In the genomic region with DNA sequence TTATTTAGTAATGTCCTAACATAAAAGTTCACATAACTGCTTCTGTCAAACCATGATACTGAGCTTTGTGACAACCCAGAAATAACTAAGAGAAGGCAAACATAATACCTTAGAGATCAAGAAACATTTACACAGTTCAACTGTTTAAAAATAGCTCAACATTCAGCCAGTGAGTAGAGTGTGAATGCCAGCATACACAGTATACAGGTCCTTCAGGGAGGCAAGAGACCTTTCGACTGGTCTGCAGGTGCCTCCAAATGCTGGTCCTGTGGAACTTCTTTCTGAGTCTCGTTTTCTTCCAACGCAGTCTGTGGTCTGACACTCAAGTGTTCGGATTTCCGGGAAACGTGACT, we compare ENCODE assay signal across 22 cellular contexts. TPM values are rescaled to one million over a fixed set of nuclear protein-coding genes. Genes with fewer than 3 reads are reported as not detected.
DNase-seq lines count a peak whose midpoint lies in the region; ATAC-seq and TF ChIP-seq lines count a peak whose summit lies in the region.
"Had no signal": no experiment of that assay in that cellular context is flagged by ENCODE, and none has a peak within 500 bp of the region (broad histone marks: within the 10 kb centered on the region; RNA-seq: fewer than 3 reads in every experiment).

No MANE protein-coding gene starts in this region.

- H3K36me3 ChIP-seq in esophagus muscularis mucosa = peaks cover 19 to 68% (median 39%) of the 10 kb centered on the region in 4 donors
- H3K36me3 ChIP-seq in heart left ventricle = peaks cover 0 to 70% (median 52%) of the 10 kb centered on the region in 9 donors
- peaks cover 0 to 13% (median 10%) of the 10 kb centered on the region in 3 donors for H3K36me3 ChIP-seq in skeletal muscle tissue (ENCODE audit: control insufficient read depth in 3 of 3, insufficient read depth in 3 of 3, low read length in 3 of 3)

- ATAC-seq in heart left ventricle (peak; percentile 76 to 91 (median 82)), right cardiac atrium (peak; percentile 56 to 67), GM18511 (IDR thresholded peaks at IDR 0.05; ENCODE audit: unreplicated experiment) (no peak)

- no peaks in the 10 kb centered on the region for H3K27me3 Mint-ChIP-seq in activated naive CD4-positive, alpha-beta T cell treated with anti-CD3 and anti-CD28 coated beads for 36 hours (ENCODE audit: low read depth)
- H3K27me3 Mint-ChIP-seq: CD4-positive, CD25-positive, alpha-beta regulatory T cell; IgD-negative memory B cell had no signal

- H3K36me3 Mint-ChIP-seq in activated naive CD4-positive, alpha-beta T cell treated with anti-CD3 and anti-CD28 coated beads for 36 hours (ENCODE audit: low read depth) = peaks cover 14% of the 10 kb centered on the region

- no peak for DNase-seq in esophagus muscularis mucosa (ENCODE audit: extremely low spot score)
- DNase-seq in heart left ventricle = no peak
- no peak for DNase-seq in right cardiac atrium
- DNase-seq in HT-29 (ENCODE audit: low spot score) = no peak
- DNase-seq in activated naive CD4-positive, alpha-beta T cell (lab: John Stamatoyannopoulos, UW) = no peak
- no peak for DNase-seq in activated naive CD4-positive, alpha-beta T cell treated with anti-CD3 and anti-CD28 coated beads for 36 hours
- DNase-seq: CD4-positive, CD25-positive, alpha-beta regulatory T cell; GOT3; HCEC 1CT; MM.1S; NCI-H1417; NCI-H1694; NCI-H2081; NCI-H2227 treated with DMSO at 0.1 percent for 48 hours; NCI-H69; RPMI8226; SHP77 treated with DMSO at 0.1 percent for 48 hours had no signal

- H3K4me3 Mint-ChIP-seq in activated naive CD4-positive, alpha-beta T cell treated with anti-CD3 and anti-CD28 coated beads for 36 hours = no peak overlapping the region
- H3K4me3 Mint-ChIP-seq: CD4-positive, CD25-positive, alpha-beta regulatory T cell; IgD-negative memory B cell had no signal

- H3K9me3 Mint-ChIP-seq in activated naive CD4-positive, alpha-beta T cell treated with anti-CD3 and anti-CD28 coated beads for 36 hours = no peaks in the 10 kb centered on the region
- H3K9me3 Mint-ChIP-seq: CD4-positive, CD25-positive, alpha-beta regulatory T cell; IgD-negative memory B cell had no signal

- CTCF ChIA-PET in activated naive CD4-positive, alpha-beta T cell treated with anti-CD3 and anti-CD28 coated beads for 36 hours (lab: Charles Lee) = interaction anchor here (1.6 to 2.2 kb wide), 2 partner anchors 9 to 56 kb away, joined by 5 to 6 read pairs; no protein-coding TSS in a partner anchor

- peaks cover 9% of the 10 kb centered on the region for H3K4me1 Mint-ChIP-seq in activated naive CD4-positive, alpha-beta T cell treated with anti-CD3 and anti-CD28 coated beads for 36 hours (ENCODE audit: low read depth)

- TF ChIP-seq CTCF in esophagus muscularis mucosa (IDR thresholded peaks at IDR 0.05) (no peak), heart left ventricle (IDR thresholded peaks at IDR 0.05) (no peak)

- no peak overlapping the region for H3K27ac Mint-ChIP-seq in activated naive CD4-positive, alpha-beta T cell treated with anti-CD3 and anti-CD28 coated beads for 36 hours
- H3K27ac Mint-ChIP-seq: CD4-positive, CD25-positive, alpha-beta regulatory T cell; IgD-negative memory B cell had no signal

- no peak for TF ChIP-seq EP300 in esophagus muscularis mucosa (IDR thresholded peaks at IDR 0.05)

- H3K4me1 ChIP-seq in esophagus muscularis mucosa = peaks cover 12 to 36% (median 25%) of the 10 kb centered on the region in 4 donors
- H3K4me1 ChIP-seq in heart left ventricle = peaks cover 0 to 55% (median 14%) of the 10 kb centered on the region in 12 donors
- H3K4me1 ChIP-seq in right cardiac atrium (ENCODE audit: control insufficient read depth, insufficient read depth, low read length) = no peaks in the 10 kb centered on the region
- peaks cover 16 to 55% (median 22%) of the 10 kb centered on the region in 3 donors for H3K4me1 ChIP-seq in skeletal muscle tissue (ENCODE audit: control insufficient read depth in 3 of 3, insufficient read depth in 3 of 3, low read length in 3 of 3)

- TF ChIP-seq POLR2A in esophagus muscularis mucosa (IDR thresholded peaks at IDR 0.05; ENCODE audit: low read depth) = no peak
- TF ChIP-seq POLR2A in heart left ventricle (IDR thresholded peaks at IDR 0.05) = peak in 1 of 2 donors; percentile 38

- H3K27me3 ChIP-seq in esophagus muscularis mucosa = no peaks in the 10 kb centered on the region
- no peaks in the 10 kb centered on the region for H3K27me3 ChIP-seq in heart left ventricle
- no peaks in the 10 kb centered on the region for H3K27me3 ChIP-seq in right cardiac atrium (ENCODE audit: control insufficient read depth, insufficient read depth)
- H3K27me3 ChIP-seq in skeletal muscle tissue (ENCODE audit: control insufficient read depth in 3 of 3, insufficient read depth in 3 of 3, low read length in 3 of 3) = no peaks in the 10 kb centered on the region
- H3K27me3 ChIP-seq: BLaER1 had no signal

- H3K9me3 ChIP-seq in esophagus muscularis mucosa (no peaks in the 10 kb centered on the region), heart left ventricle (no peaks in the 10 kb centered on the region), right cardiac atrium (ENCODE audit: control insufficient read depth, low read length) (no peaks in the 10 kb centered on the region), skeletal muscle tissue (ENCODE audit: control insufficient read depth in 3 of 3, low read length in 3 of 3) (no peaks in the 10 kb centered on the region)
- H3K9me3 ChIP-seq: BLaER1 had no signal

- H3K9ac ChIP-seq in skeletal muscle tissue (ENCODE audit: low read depth in 1 of 3, low read length in 3 of 3) = peak overlapping the region; percentile 18 to 70 (median 34)
- H3K9ac ChIP-seq: BLaER1, KMS-11 had no signal

- no peak overlapping the region for H3K4me3 ChIP-seq in esophagus muscularis mucosa
- H3K4me3 ChIP-seq in heart left ventricle = no peak overlapping the region
- no peak overlapping the region for H3K4me3 ChIP-seq in right cardiac atrium (ENCODE audit: low read length)
- H3K4me3 ChIP-seq in skeletal muscle tissue (ENCODE audit: low read length in 3 of 3) = peak overlapping the region in 2 of 3 donors; percentile 6 to 54
- H3K4me3 ChIP-seq: BLaER1 had no signal

- intact Hi-C loops in esophagus muscularis mucosa (cut with DNase I) (no loop called here), heart left ventricle (cut with DNase I) (loop anchor here in 6 of 10 donors (5.0 to 10.0 kb wide), 7 partner anchors 95 to 715 kb away; a partner anchor contains a TSS), right cardiac atrium (cut with DNase I) (loop anchor here in 2 of 4 donors (10.0 kb wide), 3 partner anchors 245 to 705 kb away; a partner anchor contains a TSS)
- intact Hi-C loops in activated naive CD4-positive, alpha-beta T cell treated with anti-CD3 and anti-CD28 coated beads for 36 hours (cut with micrococcal nuclease) = no loop called here

- WGBS in esophagus muscularis mucosa = 85% methylated on average over 6 of the region's 6 CpGs
- WGBS in heart left ventricle, 4 donors = 50 to 72% (median 61%) methylated on average over 6 of the region's 6 CpGs
- WGBS in right cardiac atrium = 74% methylated on average over 6 of the region's 6 CpGs

- H3K27ac ChIP-seq in esophagus muscularis mucosa (replicated peaks in 1 of 4) (peak overlapping the region; percentile 55 to 89 (median 66)), heart left ventricle (peak overlapping the region; percentile 9 to 95 (median 78)), right cardiac atrium (ENCODE audit: low read length) (peak overlapping the region; percentile 75), skeletal muscle tissue (ENCODE audit: low read depth, low read length) (peak overlapping the region; percentile 84)
- H3K27ac ChIP-seq: BLaER1, KMS-11 had no signal

RNA-seq across cellular contexts. Expression of a gene that starts 10.3 kb away (rescaled TPM):
- total RNA-seq in esophagus muscularis mucosa (10 to 100 TPM; 11.6 to 22.2 (median 16.9) TPM), heart left ventricle (10 to 100 TPM; 44.6 to 99.3 (median 71.8) TPM), right cardiac atrium (10 to 100 TPM; 50.9 to 68.3 (median 61.1) TPM), skeletal muscle tissue (10.4 TPM)
- polyA plus RNA-seq in heart left ventricle (100 to 1,000 TPM in 1 of 2 donors, 10 to 100 TPM in 1; 23.9 to 207 TPM), right cardiac atrium (54.7 TPM)
- total RNA-seq in HT-29 (2014; rRNA removed; shearing (Covaris generic)) = 39.9 and 52.7 TPM in 2 replicates
- total RNA-seq in activated naive CD4-positive, alpha-beta T cell treated with anti-CD3 and anti-CD28 coated beads for 36 hours = 10 to 100 TPM; 57.5 to 59.1 TPM

Comparison
In these comparisons a context has a peak if more than half of its experiments do, and no peak if none do; other contexts are left out.
1. H3K4me3 ChIP-seq: peak in skeletal muscle tissue (2 of 3); none in esophagus muscularis mucosa (0 of 4), heart left ventricle (0 of 12) and right cardiac atrium (single experiment).
2. intact Hi-C loops: an anchor here in heart left ventricle (5.0 to 10.0 kb wide); none called in esophagus muscularis mucosa and activated naive CD4-positive, alpha-beta T cell treated with anti-CD3 and anti-CD28 coated beads for 36 hours.
3. Peak in every context shown above with its lines, with median percentiles within 50 percentile points of each other: H3K27ac ChIP-seq.